In the genomic region with DNA sequence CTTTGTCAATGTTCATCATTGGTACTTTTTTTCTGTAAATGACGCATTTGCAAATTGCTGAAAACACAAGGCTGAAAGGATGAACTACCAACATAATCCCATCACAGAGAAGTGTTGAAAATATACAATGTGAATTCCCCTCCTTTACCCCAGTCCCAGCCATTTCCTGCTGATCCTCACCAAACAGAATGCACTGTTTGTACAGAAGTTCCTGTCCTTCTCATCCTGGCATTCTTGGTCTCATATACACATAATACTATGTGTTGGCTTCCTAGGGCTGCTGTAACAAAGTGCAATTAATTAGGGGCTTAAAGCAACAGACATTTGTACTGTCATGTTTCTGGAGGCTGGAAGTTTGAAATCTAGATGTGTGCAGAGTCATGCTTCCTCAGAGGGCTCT, we compare ENCODE assay signal across 16 cellular contexts.
DNase-seq lines count a peak whose midpoint lies in the region; ATAC-seq, FAIRE-seq and TF ChIP-seq lines count a peak whose summit lies in the region.
"Had no signal": no experiment of that assay in that cellular context is flagged by ENCODE, and none has a peak within 500 bp of the region (broad histone marks: within the 10 kb centered on the region; RNA-seq: fewer than 3 reads in every experiment).

No MANE protein-coding gene starts in this region.

- ATAC-seq in HG02759 (IDR thresholded peaks at IDR 0.05; ENCODE audit: unreplicated experiment): no peak
- ATAC-seq: A549, HCT116 had no signal

- BruUV-seq in endothelial cell of umbilical vein (replicated peaks; lab: Mats Ljungman, UMichigan): no TSS peak

- TF ChIP-seq POLR2A in endothelial cell of umbilical vein (IDR thresholded peaks at IDR 0.05; ENCODE audit: low read depth, low read length): no peak

- POLR2A ChIA-PET in endothelial cell of umbilical vein (lab: Charles Lee): no interaction called here

- no peaks in the 10 kb centered on the region for H3K27me3 ChIP-seq in endothelial cell of umbilical vein (ENCODE audit: control insufficient read depth in 2 of 2, insufficient read depth in 2 of 2, low read length in 2 of 2)
- H3K27me3 ChIP-seq: BE2C had no signal

- no peaks in the 10 kb centered on the region for H3K9me3 ChIP-seq in endothelial cell of umbilical vein (replicated peaks; ENCODE audit: control insufficient read depth, insufficient read depth, low read length)
- H3K9me3 ChIP-seq: A549, BE2C had no signal

- no peaks in the 10 kb centered on the region for H4K20me1 ChIP-seq in endothelial cell of umbilical vein (replicated peaks; ENCODE audit: control insufficient read depth, extremely low read depth, insufficient read depth, low read length)

- intact Hi-C loops in endothelial cell of umbilical vein (cut with micrococcal nuclease): no loop called here

- FAIRE-seq in endothelial cell of umbilical vein (lab: Jason Lieb, UNC): peak; percentile 65
- FAIRE-seq: GM19239 had no signal

- no peak overlapping the region for H3K27ac ChIP-seq in endothelial cell of umbilical vein (ENCODE audit: insufficient read depth, low read depth, low read length)
- H3K27ac ChIP-seq: A549, C4-2B had no signal

- H3K79me2 ChIP-seq in endothelial cell of umbilical vein (ENCODE audit: control insufficient read depth, insufficient read depth, low read length): no peaks in the 10 kb centered on the region

- no peaks in the 10 kb centered on the region for H3K4me1 ChIP-seq in endothelial cell of umbilical vein (ENCODE audit: control insufficient read depth, extremely low read depth, insufficient read depth, low read length)
- H3K4me1 ChIP-seq: A549 had no signal

- H3K36me3 ChIP-seq in endothelial cell of umbilical vein (ENCODE audit: control insufficient read depth in 2 of 2, extremely low read depth in 1 of 2, insufficient read depth in 2 of 2, low read length in 2 of 2): no peaks in the 10 kb centered on the region
- H3K36me3 ChIP-seq: BE2C had no signal

- TF ChIP-seq CTCF in endothelial cell of umbilical vein (IDR thresholded peaks at IDR 0.05; ENCODE audit: extremely low read depth in 1 of 2, insufficient read depth in 1 of 2, low read depth in 1 of 2, low read length in 2 of 2): no peak

- CTCF ChIA-PET in endothelial cell of umbilical vein (lab: Charles Lee): interaction anchor here (1.1 kb wide), 1 partner anchor 19 kb away, joined by 3 read pairs; no protein-coding TSS in a partner anchor

- DNase-seq in NCI-H69 (lab: John Stamatoyannopoulos, UW) (peak; percentile 32), dedifferentiated amniotic fluid mesenchymal stem cell (ENCODE audit: extremely low spot score) (peak; percentile 10), endothelial cell of umbilical vein (ENCODE audit: low read depth, low spot score) (peak; percentile 36), pulmonary artery endothelial cell (ENCODE audit: low read depth, low spot score) (peak; percentile 8), midbrain (lab: John Stamatoyannopoulos, UW) (no peak), germinal center (ENCODE audit: low spot score) (no peak)
- DNase-seq: BE2C; CD4-positive, alpha-beta memory T cell; DND-41; GDM1; IMR-90 had no signal

- H3K9ac ChIP-seq in endothelial cell of umbilical vein (replicated peaks; ENCODE audit: extremely low read depth, insufficient read depth, low read length): no peak overlapping the region

- no peak overlapping the region for H2AFZ ChIP-seq in endothelial cell of umbilical vein (ENCODE audit: low read depth, low read length)

- no peaks in the 10 kb centered on the region for H3K9me1 ChIP-seq in endothelial cell of umbilical vein (replicated peaks; ENCODE audit: control insufficient read depth, extremely low read depth, insufficient read depth, low read length)

- no peak overlapping the region for H3K4me2 ChIP-seq in endothelial cell of umbilical vein (ENCODE audit: insufficient read depth, low read length)
- H3K4me2 ChIP-seq: A549 had no signal

- dilution Hi-C loops in endothelial cell of umbilical vein (cut with MboI; ENCODE audit: extremely low pct_ligation_motif_present, low sequenced_read_pairs): no loop called here

- no peak overlapping the region for H3K4me3 ChIP-seq in endothelial cell of umbilical vein (replicated peaks in 1 of 3; ENCODE audit: insufficient read depth in 1 of 3, low read depth in 1 of 3, low read length in 3 of 3)
- H3K4me3 ChIP-seq: A549 had no signal

TF ChIP-seq in endothelial cell of umbilical vein, 7 proteins besides CTCF, POLR2A, EP300 and RAD21:
- TF ChIP-seq, protein P1, sequence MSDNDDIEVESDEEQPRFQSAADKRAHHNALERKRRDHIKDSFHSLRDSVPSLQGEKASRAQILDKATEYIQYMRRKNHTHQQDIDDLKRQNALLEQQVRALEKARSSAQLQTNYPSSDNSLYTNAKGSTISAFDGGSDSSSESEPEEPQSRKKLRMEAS (IDR thresholded peaks at IDR 0.05; ENCODE audit: insufficient read depth, insufficient read length): no peak
- TF ChIP-seq JUN (IDR thresholded peaks at IDR 0.05; ENCODE audit: borderline replicate concordance, insufficient read depth, insufficient read length, low read depth) (no peak), GATA2 (IDR thresholded peaks at IDR 0.05; ENCODE audit: insufficient read depth, insufficient read length, low read depth, low read length) (no peak), MYC (IDR thresholded peaks at IDR 0.05; ENCODE audit: low read depth, low read length) (no peak), FOS (IDR thresholded peaks at IDR 0.05; ENCODE audit: borderline replicate concordance, insufficient read depth, low read length) (no peak), POLR2AphosphoS5 (IDR thresholded peaks at IDR 0.05; ENCODE audit: insufficient read depth, low read depth, low read length) (no peak)
TF ChIP-seq in endothelial cell of umbilical vein: peak in this region for 0.

Comparison
In these comparisons a context has a peak if more than half of its experiments do, and no peak if none do; other contexts are left out.
1. DNase-seq: peak in NCI-H69 (single experiment), dedifferentiated amniotic fluid mesenchymal stem cell (single experiment), endothelial cell of umbilical vein (single experiment) and pulmonary artery endothelial cell (single experiment); none in midbrain (single experiment) and germinal center (single experiment).